Comparison of ENCODE assay signal across 9 cellular contexts in genomic region chr3:25427155-25428002, GRCh38. TPM values are rescaled to one million over a fixed set of nuclear protein-coding genes. Genes with fewer than 3 reads are reported as not detected.
DNase-seq lines count a peak whose midpoint lies in the region; ATAC-seq and TF ChIP-seq lines count a peak whose summit lies in the region.
"Had no signal": no experiment of that assay in that cellular context is flagged by ENCODE, and none has a peak within 500 bp of the region (broad histone marks: within the 10 kb centered on the region; RNA-seq: fewer than 3 reads in every experiment).

No MANE protein-coding gene starts in this region.

- ATAC-seq in left lung (peak; percentile 16), HG03460 (IDR thresholded peaks at IDR 0.05; ENCODE audit: unreplicated experiment) (no peak), GM21367 (IDR thresholded peaks at IDR 0.05; ENCODE audit: unreplicated experiment) (no peak)

- peak; percentile 80 for DNase-seq in choroid plexus epithelial cell (ENCODE audit: low read depth)
- DNase-seq in left lung = no peak
- no peak for DNase-seq in effector CD4-positive, alpha-beta T cell
- no peak for DNase-seq in NCI-H1694 (lab: John Stamatoyannopoulos, UW)
- DNase-seq: stimulated activated CD4-positive, alpha-beta T cell treated with anti-CD3 and anti-CD28 coated beads, Interleukin-4, amount 100 ng/mL, for 4 hours had no signal

- intact Hi-C loops in left lung (cut with DNase I) = no loop called here

- TF ChIP-seq CTCF in choroid plexus epithelial cell (conservative IDR thresholded peaks at IDR 0.05; ENCODE audit: low read depth, low read length) (no peak), left lung (IDR thresholded peaks at IDR 0.05) (no peak)

- H3K36me3 ChIP-seq in HUES48 (ENCODE audit: control insufficient read depth, insufficient read depth, low read length) = no peaks in the 10 kb centered on the region
- no peaks in the 10 kb centered on the region for H3K36me3 ChIP-seq in left lung
- no peaks in the 10 kb centered on the region for H3K36me3 ChIP-seq in subcutaneous abdominal adipose tissue (ENCODE audit: control insufficient read depth in 5 of 5, insufficient read depth in 5 of 5, low read length in 5 of 5)

- H3K4me3 ChIP-seq in HUES48 (ENCODE audit: low read depth, low read length) (peak overlapping the region; percentile 60), choroid plexus epithelial cell (ENCODE audit: low read depth, low read length) (peak overlapping the region; percentile 77), left lung (peak overlapping the region; percentile 38 to 47), subcutaneous abdominal adipose tissue (ENCODE audit: low read depth in 1 of 5, low read length in 5 of 5) (peak overlapping the region; percentile 58 to 87 (median 75))

- H3K9me3 ChIP-seq in HUES48 (ENCODE audit: control insufficient read depth, insufficient read depth, low read length) (no peaks in the 10 kb centered on the region), left lung (no peaks in the 10 kb centered on the region), subcutaneous abdominal adipose tissue (ENCODE audit: control insufficient read depth in 5 of 5, low read length in 5 of 5) (no peaks in the 10 kb centered on the region)

- peak overlapping the region; percentile 63 for H3K27ac ChIP-seq in HUES48 (ENCODE audit: low read depth, low read length)
- H3K27ac ChIP-seq in left lung = peak overlapping the region; percentile 77 to 93
- peak overlapping the region; percentile 90 for H3K27ac ChIP-seq in subcutaneous abdominal adipose tissue (ENCODE audit: low read depth, low read length)

- peaks cover 78% of the 10 kb centered on the region for H3K4me1 ChIP-seq in HUES48 (ENCODE audit: control insufficient read depth, insufficient read depth, low read length)
- peaks cover 4 to 10% of the 10 kb centered on the region in 2 donors for H3K4me1 ChIP-seq in left lung
- peaks cover 3 to 28% (median 20%) of the 10 kb centered on the region in 5 donors for H3K4me1 ChIP-seq in subcutaneous abdominal adipose tissue (ENCODE audit: control insufficient read depth in 5 of 5, insufficient read depth in 5 of 5, low read length in 5 of 5)

- H3K27me3 ChIP-seq in HUES48 (ENCODE audit: control insufficient read depth, insufficient read depth, low read length) = peaks cover 17% of the 10 kb centered on the region
- peaks cover 0 to 38% of the 10 kb centered on the region in 2 donors for H3K27me3 ChIP-seq in left lung
- peaks cover 0 to 2% (median 0%) of the 10 kb centered on the region in 5 donors for H3K27me3 ChIP-seq in subcutaneous abdominal adipose tissue (ENCODE audit: control insufficient read depth in 5 of 5, insufficient read depth in 4 of 5, low read length in 5 of 5)

- H3K9ac ChIP-seq in HUES48 (ENCODE audit: low read depth, low read length) (no peak overlapping the region), subcutaneous abdominal adipose tissue (ENCODE audit: low read length in 5 of 5) (peak overlapping the region in 4 of 5 donors; percentile 23 to 80 (median 56))

RNA-seq across cellular contexts. Expression of gene RARB, which starts 0.7 kb away (rescaled TPM):
- 1 to 10 TPM; 4.1 to 8.1 TPM for total RNA-seq in left lung
